Comparison of ENCODE assay signal across 19 cellular contexts in genomic region chr3:143657391-143657790, GRCh38.
DNase-seq lines count a peak whose midpoint lies in the region; ATAC-seq, FAIRE-seq and TF ChIP-seq lines count a peak whose summit lies in the region.
"Had no signal": no experiment of that assay in that cellular context is flagged by ENCODE, and none has a peak within 500 bp of the region (broad histone marks: within the 10 kb centered on the region; RNA-seq: fewer than 3 reads in every experiment).

No MANE protein-coding gene starts in this region.

- DNase-seq in RCC 7860 (ENCODE audit: low spot score): no peak
- DNase-seq in dedifferentiated amniotic fluid mesenchymal stem cell (ENCODE audit: extremely low spot score): peak; percentile 73
- DNase-seq in fibroblast of villous mesenchyme (ENCODE audit: low read depth): peak; percentile 65
- no peak for DNase-seq in NCI-H69 (lab: John Stamatoyannopoulos, UW)
- DNase-seq in activated CD4-positive, CD25-positive, alpha-beta regulatory T cell (lab: John Stamatoyannopoulos, UW): no peak
- no peak for DNase-seq in dorsolateral prefrontal cortex
- DNase-seq: 8988T, IMR-90, NCI-H1417, NCI-H1694 treated with DMSO at 0.1 percent for 48 hours, NCI-H2081 treated with DMSO at 0.1 percent for 48 hours, NCI-H2171 treated with DMSO at 0.1 percent for 48 hours, NCI-H524 treated with DMSO at 0.1 percent for 48 hours, Right ventricle myocardium superior had no signal

- H3K4me3 ChIP-seq in fibroblast of villous mesenchyme (ENCODE audit: low read depth, low read length) (no peak overlapping the region), dorsolateral prefrontal cortex (no peak overlapping the region)
- H3K4me3 ChIP-seq: HAP-1 had no signal

- H3K27me3 ChIP-seq in dorsolateral prefrontal cortex: no peaks in the 10 kb centered on the region

- intact Hi-C loops in dorsolateral prefrontal cortex (cut with DNase I): no loop called here

- FAIRE-seq in A204.1 (lab: Jason Lieb, UNC): peak; percentile 61
- peak; percentile 58 for FAIRE-seq in RCC 7860 (lab: Jason Lieb, UNC)
- FAIRE-seq: G401.6 had no signal

- H3K27ac ChIP-seq in dorsolateral prefrontal cortex: no peak overlapping the region
- H3K27ac ChIP-seq: C4-2B had no signal

- no peak for ATAC-seq in GM19035 (IDR thresholded peaks at IDR 0.05; ENCODE audit: unreplicated experiment)

- TF ChIP-seq CTCF in fibroblast of villous mesenchyme (IDR thresholded peaks at IDR 0.05; ENCODE audit: insufficient read depth, low read depth, low read length): no peak
- TF ChIP-seq CTCF in dorsolateral prefrontal cortex (IDR thresholded peaks at IDR 0.05 in 54 of 56, conservative IDR thresholded peaks at IDR 0.05 in 2 of 56; ENCODE audit: low read depth in 1 of 56, partially characterized antibody in 56 of 56): no peak

Comparison
In these comparisons a context has a peak if more than half of its experiments do, and no peak if none do; other contexts are left out.
1. DNase-seq: peak in dedifferentiated amniotic fluid mesenchymal stem cell (single experiment) and fibroblast of villous mesenchyme (single experiment); none in RCC 7860 (single experiment), NCI-H69 (single experiment), activated CD4-positive, CD25-positive, alpha-beta regulatory T cell (0 of 4) and dorsolateral prefrontal cortex (0 of 10).